Comparison of ENCODE assay signal across 20 cellular contexts in the genomic region with DNA sequence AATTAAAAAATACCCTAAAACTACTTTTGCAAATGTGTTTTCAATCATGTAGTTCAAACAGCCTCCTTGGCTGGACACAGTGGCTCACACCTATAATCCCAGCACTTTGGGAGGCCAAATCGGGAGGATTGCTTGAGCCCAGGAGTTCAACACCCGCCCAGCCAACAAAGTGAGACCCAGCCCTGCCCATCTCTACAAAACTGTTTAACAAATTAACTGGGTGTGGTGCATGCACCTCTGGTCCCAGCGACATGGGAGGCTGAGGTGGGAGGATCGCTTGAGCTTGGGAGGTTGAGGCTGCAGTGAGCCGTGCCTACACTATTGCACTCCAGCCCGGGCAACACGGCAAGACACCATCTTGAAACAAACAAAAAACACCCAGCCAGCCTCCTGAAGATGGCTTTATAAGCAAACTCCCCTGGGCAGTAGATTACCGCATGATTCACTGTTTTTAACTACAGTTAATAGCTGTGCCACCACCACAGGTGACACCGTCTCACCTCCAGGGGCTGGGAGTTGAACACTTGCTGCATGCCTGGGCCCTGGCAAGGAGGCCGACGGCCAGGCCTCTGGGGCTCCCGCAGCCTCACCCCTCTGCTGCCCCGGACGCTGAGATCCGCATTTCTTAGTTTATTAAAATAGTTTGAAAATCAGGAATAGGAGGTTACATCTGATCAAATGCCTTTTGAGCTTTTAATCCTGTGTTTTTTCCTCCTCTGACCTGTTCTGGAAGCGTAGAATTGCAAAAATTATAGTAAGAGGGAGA. TPM values are rescaled to one million over a fixed set of nuclear protein-coding genes. Genes with fewer than 3 reads are reported as not detected.
A peak's percentile ranks its signal among the peaks of the same experiment; 100 is the strongest.
DNase-seq lines count a peak whose midpoint lies in the region; ATAC-seq and TF ChIP-seq lines count a peak whose summit lies in the region.
"Had no signal": no experiment of that assay in that cellular context is flagged by ENCODE, and none has a peak within 500 bp of the region (broad histone marks: within the 10 kb centered on the region; RNA-seq: fewer than 3 reads in every experiment).

No MANE protein-coding gene starts in this region.

- POLR2A ChIA-PET in A673 (lab: Charles Lee; ENCODE audit: low non-redundant PET), result no interaction called here

- CTCF ChIA-PET in A673 (lab: Charles Lee), result no interaction called here

- H2AK5ac ChIP-seq in trophoblast cell (ENCODE audit: low read length), result no peak overlapping the region

- no peaks in the 10 kb centered on the region for H3K79me1 ChIP-seq in trophoblast cell (ENCODE audit: low read length)

- H3K9ac ChIP-seq in trophoblast cell (ENCODE audit: low read length), result no peak overlapping the region

- H3K27me3 ChIP-seq in A673 (replicated peaks; ENCODE audit: insufficient read depth, low read depth, low read length, poor library complexity), result no peaks in the 10 kb centered on the region
- no peaks in the 10 kb centered on the region for H3K27me3 ChIP-seq in trophoblast cell (ENCODE audit: insufficient read depth, low read length)

- H3K4me2 ChIP-seq in trophoblast cell (ENCODE audit: low read length), result no peak overlapping the region
- H3K4me2 ChIP-seq: GM23338 had no signal

- H4K8ac ChIP-seq in trophoblast cell (ENCODE audit: low read depth, low read length), result no peak overlapping the region

- intact Hi-C loops in Right ventricle myocardium superior (cut with DNase I) (no loop called here), left cardiac atrium (cut with DNase I) (loop anchor here in 1 of 2 donors (5.0 kb wide), 1 partner anchor 35 kb away; no protein-coding TSS in a partner anchor), A673 (cut with micrococcal nuclease; ENCODE audit: unreplicated experiment) (no loop called here)

- H3K18ac ChIP-seq in trophoblast cell (ENCODE audit: low read length), result peak overlapping the region; percentile 42

- H3K27me3 Mint-ChIP-seq in T-helper 17 cell, result no peaks in the 10 kb centered on the region
- H3K27me3 Mint-ChIP-seq: IgD-negative memory B cell had no signal

- peaks cover 8% of the 10 kb centered on the region for H3K79me2 ChIP-seq in trophoblast cell (ENCODE audit: control insufficient read depth, insufficient read depth, low read length, poor library complexity)

- H3K36me3 Mint-ChIP-seq in T-helper 17 cell (ENCODE audit: low read depth), result peaks cover 6% of the 10 kb centered on the region
- H3K36me3 Mint-ChIP-seq: IgD-negative memory B cell had no signal

- no peak overlapping the region for H2BK5ac ChIP-seq in trophoblast cell (ENCODE audit: low read depth, low read length, poor library complexity)

- H2BK12ac ChIP-seq in trophoblast cell (ENCODE audit: low read length), result no peak overlapping the region

- H3K4me1 ChIP-seq in A673 (ENCODE audit: insufficient read depth, low read length, poor library complexity, severe bottlenecking) (no peaks in the 10 kb centered on the region), trophoblast cell (ENCODE audit: control insufficient read depth in 1 of 2, insufficient read depth in 2 of 2, low read length in 2 of 2) (no peaks in the 10 kb centered on the region)

- no peak for ATAC-seq in Right ventricle myocardium superior (ENCODE audit: poor library complexity)
- ATAC-seq in left cardiac atrium, result no peak
- ATAC-seq in T-helper 17 cell, result no peak
- no peak for ATAC-seq in GM19324 (IDR thresholded peaks at IDR 0.05; ENCODE audit: low FRiP score, unreplicated experiment)
- ATAC-seq: CD8-positive, alpha-beta T cell; GM12878; GM23338; Panc1 had no signal

- DNase-seq in Right ventricle myocardium superior (peak; percentile 24), left cardiac atrium (no peak), A673 (ENCODE audit: low spot score) (no peak), T-helper 17 cell (no peak), trophoblast cell (no peak), dermis blood vessel endothelial cell (no peak)
- DNase-seq: Calu3; CD8-positive, alpha-beta T cell; EL; HCEC 1CT; Karpas-422; NCI-H1436; NCI-H1930; NCI-H446; NCI-H69 had no signal

- no peak overlapping the region for H3K4me3 Mint-ChIP-seq in T-helper 17 cell
- H3K4me3 Mint-ChIP-seq: CD8-positive, alpha-beta T cell; GM23338; IgD-negative memory B cell had no signal

- H3K4ac ChIP-seq in trophoblast cell (ENCODE audit: low read depth, low read length), result peak overlapping the region; percentile 28

- TF ChIP-seq CTCF in A673 (conservative IDR thresholded peaks at IDR 0.05; ENCODE audit: low read depth, low read length), result no peak

- no peak overlapping the region for H2BK120ac ChIP-seq in trophoblast cell (ENCODE audit: insufficient read depth, low read length, poor library complexity)

- H3K36me3 ChIP-seq in A673 (ENCODE audit: insufficient read depth, low read length, poor library complexity, severe bottlenecking) (peaks cover 80% of the 10 kb centered on the region), trophoblast cell (ENCODE audit: control insufficient read depth in 1 of 2, insufficient read depth in 2 of 2, low read length in 2 of 2) (peaks cover 76 to 77% of the 10 kb centered on the region in 2 experiments)

- H3K4me3 ChIP-seq in A673 (ENCODE audit: low read depth, low read length, poor library complexity, severe bottlenecking), result no peak overlapping the region
- no peak overlapping the region for H3K4me3 ChIP-seq in trophoblast cell (ENCODE audit: low read depth, low read length)
- H3K4me3 ChIP-seq: GM12878, GM23338 had no signal

- H3K4me1 Mint-ChIP-seq in T-helper 17 cell, result peaks cover 21% of the 10 kb centered on the region

- H4K12ac ChIP-seq in trophoblast cell (ENCODE audit: low read depth, low read length), result no peak overlapping the region

- H3K14ac ChIP-seq in trophoblast cell (ENCODE audit: low read length), result no peak overlapping the region

- WGBS in trophoblast cell (ENCODE audit: extremely low coverage, insufficient coverage, insufficient read length), result no CpG with 5 or more reads among the region's 16 CpGs

- no TSS peak for BruUV-seq in A673 (replicated peaks; lab: Mats Ljungman, UMichigan)

- no peak overlapping the region for H2AFZ ChIP-seq in trophoblast cell (ENCODE audit: insufficient read depth, low read length, poor library complexity)
- H2AFZ ChIP-seq: GM23338 had no signal

- peak overlapping the region; percentile 53 for H3K27ac ChIP-seq in A673 (ENCODE audit: low read depth, low read length, poor library complexity, severe bottlenecking)
- no peak overlapping the region for H3K27ac ChIP-seq in trophoblast cell (ENCODE audit: low read depth, low read length)

- H4K91ac ChIP-seq in trophoblast cell (ENCODE audit: low read depth, low read length), result no peak overlapping the region

- H3K9me3 ChIP-seq in A673 (ENCODE audit: low read depth, low read length, poor library complexity, severe bottlenecking), result no peaks in the 10 kb centered on the region
- no peaks in the 10 kb centered on the region for H3K9me3 ChIP-seq in T-helper 17 cell (ENCODE audit: control insufficient read depth, low read length, poor library complexity, severe bottlenecking)
- no peaks in the 10 kb centered on the region for H3K9me3 ChIP-seq in trophoblast cell (ENCODE audit: insufficient read depth, low read depth, low read length)

- no peak overlapping the region for H3K23ac ChIP-seq in trophoblast cell (ENCODE audit: low read length)

- H3K27ac Mint-ChIP-seq in T-helper 17 cell, result peak overlapping the region; percentile 59
- H3K27ac Mint-ChIP-seq: CD8-positive, alpha-beta T cell; GM23338; IgD-negative memory B cell had no signal

RNA-seq across cellular contexts. Expression of gene PTTG1IP, which starts 16.2 kb away (rescaled TPM):
- total RNA-seq in Right ventricle myocardium superior (133 TPM), left cardiac atrium (100 to 1,000 TPM; 181 to 195 TPM), A673 (2021) (216 and 217 TPM in 2 replicates), T-helper 17 cell (100 to 1,000 TPM in 1 of 2 donors, 10 to 100 TPM in 1; 98.4 to 123 TPM), dermis blood vessel endothelial cell (505 and 528 TPM in 2 replicates)
- polyA plus RNA-seq in trophoblast cell (2013), result 258 and 262 TPM in 2 replicates

RNA-seq across cellular contexts. Expression of gene SUMO3, which starts 39.4 kb away (rescaled TPM):
- total RNA-seq in Right ventricle myocardium superior (66.5 TPM), left cardiac atrium (10 to 100 TPM; 71.2 to 93.3 TPM), A673 (2021) (124 and 132 TPM in 2 replicates), T-helper 17 cell (10 to 100 TPM; 62.1 to 73.4 TPM), dermis blood vessel endothelial cell (75.2 and 107 TPM in 2 replicates)
- 92.0 and 98.8 TPM in 2 replicates for polyA plus RNA-seq in trophoblast cell (2013)

RNA-seq across cellular contexts. Expression of gene UBE2G2, which starts 55.7 kb away (rescaled TPM):
- 64.5 TPM for total RNA-seq in Right ventricle myocardium superior
- 10 to 100 TPM; 62.0 to 83.0 TPM for total RNA-seq in left cardiac atrium
- total RNA-seq in A673 (2021), result 204 and 212 TPM in 2 replicates
- 100 to 1,000 TPM; 124 TPM for total RNA-seq in T-helper 17 cell
- 31.5 and 32.1 TPM in 2 replicates for polyA plus RNA-seq in trophoblast cell (2013)
- 74.1 and 85.3 TPM in 2 replicates for total RNA-seq in dermis blood vessel endothelial cell
